ENCODE assay signal across 2 cellular contexts in genomic region chr16:57643166-57643813, GRCh38.
A peak's percentile ranks its signal among the peaks of the same experiment; 100 is the strongest.
TF ChIP-seq lines count a peak whose summit lies in the region.

No MANE protein-coding gene starts in this region.

TF ChIP-seq in A549, 52 proteins besides CTCF, POLR2A, EP300 and RAD21:
- TF ChIP-seq ZNF302 (CRISPR knock-in tag; IDR thresholded peaks at IDR 0.05) = no peak

TF ChIP-seq in IMR-90, 13 proteins besides CTCF, POLR2A, EP300 and RAD21:
- TF ChIP-seq NFE2L2 (IDR thresholded peaks at IDR 0.05; ENCODE audit: low read depth, low read length) (no peak), BHLHE40 (IDR thresholded peaks at IDR 0.05; ENCODE audit: low read depth, low read length) (no peak), RCOR1 (IDR thresholded peaks at IDR 0.05; ENCODE audit: insufficient replicate concordance, low read length) (peak; percentile 54), CHD1 (IDR thresholded peaks at IDR 0.05; ENCODE audit: low read depth, low read length) (no peak), FOS (IDR thresholded peaks at IDR 0.05; ENCODE audit: low read depth, low read length) (no peak), MAZ (IDR thresholded peaks at IDR 0.05; ENCODE audit: borderline replicate concordance, low read depth, low read length) (peak; percentile 40; the same call in 1 of the 2 replicates), CEBPB (IDR thresholded peaks at IDR 0.05; ENCODE audit: low read depth, low read length) (peak; percentile 49; the same call in 1 of the 2 replicates), RFX5 (IDR thresholded peaks at IDR 0.05; ENCODE audit: low read depth, low read length) (no peak), USF2 (IDR thresholded peaks at IDR 0.05; ENCODE audit: low read depth, low read length) (no peak)
- TF ChIP-seq, protein P1, sequence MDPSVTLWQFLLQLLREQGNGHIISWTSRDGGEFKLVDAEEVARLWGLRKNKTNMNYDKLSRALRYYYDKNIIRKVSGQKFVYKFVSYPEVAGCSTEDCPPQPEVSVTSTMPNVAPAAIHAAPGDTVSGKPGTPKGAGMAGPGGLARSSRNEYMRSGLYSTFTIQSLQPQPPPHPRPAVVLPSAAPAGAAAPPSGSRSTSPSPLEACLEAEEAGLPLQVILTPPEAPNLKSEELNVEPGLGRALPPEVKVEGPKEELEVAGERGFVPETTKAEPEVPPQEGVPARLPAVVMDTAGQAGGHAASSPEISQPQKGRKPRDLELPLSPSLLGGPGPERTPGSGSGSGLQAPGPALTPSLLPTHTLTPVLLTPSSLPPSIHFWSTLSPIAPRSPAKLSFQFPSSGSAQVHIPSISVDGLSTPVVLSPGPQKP (IDR thresholded peaks at IDR 0.05; ENCODE audit: borderline replicate concordance, low read depth, low read length) = no peak
